8 cellular contexts compared by ENCODE assay signal in the genomic region with DNA sequence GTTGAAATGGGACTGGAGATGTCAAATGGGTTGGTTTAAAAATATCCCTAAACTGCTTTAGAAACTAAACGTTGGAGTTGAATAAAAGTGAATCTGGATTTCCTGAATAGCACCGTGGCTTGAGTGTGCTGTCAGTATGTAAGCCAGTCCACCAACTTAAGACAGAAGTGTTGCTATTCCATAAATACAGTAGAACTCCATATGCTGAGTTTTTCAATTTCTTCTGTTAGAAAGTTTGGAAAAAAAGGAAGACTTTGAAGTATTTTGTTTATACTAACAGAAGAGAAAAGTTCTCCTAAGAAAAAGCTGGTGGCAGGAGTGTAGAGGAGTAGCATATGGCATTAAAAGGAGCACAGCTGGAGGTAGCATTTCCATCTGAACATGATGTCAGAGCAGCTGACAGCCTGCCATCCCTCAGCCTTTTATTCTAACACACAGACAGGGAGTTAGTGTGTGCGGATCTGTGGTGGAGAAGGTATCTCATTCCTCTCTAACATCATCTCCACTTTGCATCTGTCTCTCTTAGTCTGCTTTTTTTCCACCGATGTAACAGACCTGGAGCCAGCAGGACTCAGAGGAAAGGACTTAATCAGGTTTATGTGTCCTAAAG. TPM values are rescaled to one million over a fixed set of nuclear protein-coding genes. Genes with fewer than 3 reads are reported as not detected.
DNase-seq lines count a peak whose midpoint lies in the region; ATAC-seq and TF ChIP-seq lines count a peak whose summit lies in the region.

Gene ZBTB18 (plus strand): TSS at position 449 of the 610 bp plus-strand sequence. CDS start 149 bp downstream, at position 598.

- H3K4me1 ChIP-seq in ascending aorta, result peaks cover 0 to 17% of the 10 kb centered on the region in 2 donors
- H3K4me1 ChIP-seq in rectal smooth muscle tissue (ENCODE audit: control insufficient read depth, insufficient read depth, low read length), result peaks cover 15% of the 10 kb centered on the region

- peaks cover 27% of the 10 kb centered on the region for H3K4me1 Mint-ChIP-seq in T-helper 2 cell treated with Interferon-gamma antibody and Interleukin-4, amounts not matched to agents 5 μg/mL and 100 μg/mL, for 36 hours (ENCODE audit: low read depth)

- peaks cover 36% of the 10 kb centered on the region for H3K27me3 Mint-ChIP-seq in T-helper 2 cell treated with Interferon-gamma antibody and Interleukin-4, amounts not matched to agents 5 μg/mL and 100 μg/mL, for 36 hours (ENCODE audit: low read depth)

- H3K36me3 Mint-ChIP-seq in T-helper 2 cell treated with Interferon-gamma antibody and Interleukin-4, amounts not matched to agents 5 μg/mL and 100 μg/mL, for 36 hours (ENCODE audit: low read depth), result peaks cover 2% of the 10 kb centered on the region

- H3K4me3 Mint-ChIP-seq in T-helper 2 cell treated with Interferon-gamma antibody and Interleukin-4, amounts not matched to agents 5 μg/mL and 100 μg/mL, for 36 hours, result peak within 1 kb of the TSS; percentile 95

- H3K27ac Mint-ChIP-seq in T-helper 2 cell treated with Interferon-gamma antibody and Interleukin-4, amounts not matched to agents 5 μg/mL and 100 μg/mL, for 36 hours, result peak within 1 kb of the TSS; percentile 28

- H3K27ac ChIP-seq in ascending aorta, result peak within 1 kb of the TSS; percentile 34 to 48
- H3K27ac ChIP-seq in rectal smooth muscle tissue (ENCODE audit: low read depth, low read length), result peak within 1 kb of the TSS; percentile 61

- no peak for ATAC-seq in HG02840 (IDR thresholded peaks at IDR 0.05; ENCODE audit: low FRiP score, unreplicated experiment)
- ATAC-seq in HG02973 (IDR thresholded peaks at IDR 0.05; ENCODE audit: unreplicated experiment), result no peak

- H3K27me3 ChIP-seq in ascending aorta (no peaks in the 10 kb centered on the region), rectal smooth muscle tissue (ENCODE audit: control insufficient read depth, insufficient read depth, low read length) (no peaks in the 10 kb centered on the region)

- no peaks in the 10 kb centered on the region for H3K9me3 ChIP-seq in ascending aorta

- TF ChIP-seq CTCF in ascending aorta (IDR thresholded peaks at IDR 0.05), result no peak

- intact Hi-C loops in ascending aorta (cut with DNase I), result no loop called here

- H3K36me3 ChIP-seq in ascending aorta, result peaks cover 6 to 15% of the 10 kb centered on the region in 2 donors
- peaks cover 12% of the 10 kb centered on the region for H3K36me3 ChIP-seq in rectal smooth muscle tissue (ENCODE audit: control insufficient read depth, insufficient read depth, low read length)

- no peak for DNase-seq in T-helper 2 cell treated with Interferon-gamma antibody and Interleukin-4, amounts not matched to agents 5 μg/mL and 100 μg/mL, for 36 hours (ENCODE audit: low spot score)
- DNase-seq in T-helper 2 cell, result no peak
- DNase-seq in NCI-H226, result peak; percentile 40
- DNase-seq in ascending aorta (ENCODE audit: low spot score in 2 of 2), result no peak
- peak; percentile 64 for DNase-seq in hepatic stellate cell (ENCODE audit: low spot score)

- H3K9me3 Mint-ChIP-seq in T-helper 2 cell treated with Interferon-gamma antibody and Interleukin-4, amounts not matched to agents 5 μg/mL and 100 μg/mL, for 36 hours, result no peaks in the 10 kb centered on the region

- peak within 1 kb of the TSS; percentile 27 for H3K9ac ChIP-seq in rectal smooth muscle tissue (ENCODE audit: low read length)

- H3K4me3 ChIP-seq in ascending aorta (peak within 1 kb of the TSS; percentile 83 to 96), rectal smooth muscle tissue (ENCODE audit: low read length) (peak within 1 kb of the TSS; percentile 90)

RNA-seq across cellular contexts. Expression of gene ZBTB18, which starts in this region (rescaled TPM):
- 7.1 TPM for total RNA-seq in ascending aorta

Comparison
In these comparisons a context has a peak if more than half of its experiments do, and no peak if none do; other contexts are left out.
1. DNase-seq: peak in NCI-H226 (single experiment) and hepatic stellate cell (single experiment); none in T-helper 2 cell treated with Interferon-gamma antibody and Interleukin-4, amounts not matched to agents 5 μg/mL and 100 μg/mL, for 36 hours (single experiment), T-helper 2 cell (0 of 5) and ascending aorta (0 of 2).